ENCODE assay signal across 8 cellular contexts in genomic region chr19:3556978-3557460, GRCh38. TPM values are rescaled to one million over a fixed set of nuclear protein-coding genes. Genes with fewer than 3 reads are reported as not detected.
DNase-seq lines count a peak whose midpoint lies in the region; ATAC-seq, FAIRE-seq and TF ChIP-seq lines count a peak whose summit lies in the region.

No MANE protein-coding gene starts in this region.

- H3K27ac ChIP-seq in astrocyte (ENCODE audit: low read depth, low read length) = peak overlapping the region; percentile 53

- H3K4me2 ChIP-seq in astrocyte (ENCODE audit: low read length) = peak overlapping the region; percentile 98

- in situ Hi-C loops in GM13976 (cut with MboI; ENCODE audit: low sequenced_read_pairs, unreplicated experiment) = no loop called here

- no peaks in the 10 kb centered on the region for H3K27me3 Mint-ChIP-seq in T-helper 1 cell treated with Interleukin-12 subunit alpha and Interleukin-12 subunit beta and Interleukin-4 antibody, amounts not matched to agents 30 μg/mL and 1 μg/mL, for 36 hours (ENCODE audit: low read depth)
- H3K27me3 Mint-ChIP-seq in astrocyte (ENCODE audit: low read depth, unreplicated experiment) = no peaks in the 10 kb centered on the region

- peaks cover 46% of the 10 kb centered on the region for H3K79me2 ChIP-seq in astrocyte (ENCODE audit: insufficient read depth, low read length)

- peaks cover 6% of the 10 kb centered on the region for H3K36me3 Mint-ChIP-seq in T-helper 1 cell treated with Interleukin-12 subunit alpha and Interleukin-12 subunit beta and Interleukin-4 antibody, amounts not matched to agents 30 μg/mL and 1 μg/mL, for 36 hours (ENCODE audit: low read depth)
- H3K36me3 Mint-ChIP-seq in astrocyte (ENCODE audit: low read depth, unreplicated experiment) = peaks cover 9% of the 10 kb centered on the region

- DNase-seq in DMS79 treated with DMSO at 0.1 percent for 48 hours (lab: John Stamatoyannopoulos, UW) = peak; percentile 6
- no peak for DNase-seq in DMS79 (lab: John Stamatoyannopoulos, UW)
- DNase-seq in astrocyte (ENCODE audit: low read depth) = peak; percentile 20
- peak; percentile 74 for DNase-seq in kidney tubule cell (ENCODE audit: low spot score)
- DNase-seq in stimulated activated CD4-positive, alpha-beta T cell treated with anti-CD3 and anti-CD28 coated beads, TNF-alpha, amount 100 ng/mL, for 1 hour (ENCODE audit: low read depth in 3 of 3, low spot score in 1 of 3) = peak; percentile 32 to 63 (median 35)
- no peak for DNase-seq in GM13976 (ENCODE audit: low spot score)

- TF ChIP-seq CTCF in astrocyte (IDR thresholded peaks at IDR 0.05; ENCODE audit: insufficient read depth, low read depth, low read length) (no peak), GM13976 (IDR thresholded peaks at IDR 0.05; ENCODE audit: borderline replicate concordance, control extremely low read depth, extremely low read depth, insufficient read depth, missing control alignments) (no peak)

- peak; percentile 6 for ATAC-seq in HG03103 (IDR thresholded peaks at IDR 0.05; ENCODE audit: low read depth, unreplicated experiment)

- peak overlapping the region; percentile 99 for H3K4me3 Mint-ChIP-seq in T-helper 1 cell treated with Interleukin-12 subunit alpha and Interleukin-12 subunit beta and Interleukin-4 antibody, amounts not matched to agents 30 μg/mL and 1 μg/mL, for 36 hours
- H3K4me3 Mint-ChIP-seq in astrocyte (ENCODE audit: unreplicated experiment) = peak overlapping the region; percentile 99

- peaks cover 34% of the 10 kb centered on the region for H3K4me1 Mint-ChIP-seq in T-helper 1 cell treated with Interleukin-12 subunit alpha and Interleukin-12 subunit beta and Interleukin-4 antibody, amounts not matched to agents 30 μg/mL and 1 μg/mL, for 36 hours (ENCODE audit: low read depth)
- H3K4me1 Mint-ChIP-seq in astrocyte (ENCODE audit: low read depth, unreplicated experiment) = peaks cover 25% of the 10 kb centered on the region

- no peaks in the 10 kb centered on the region for H3K27me3 ChIP-seq in astrocyte (ENCODE audit: insufficient read depth, low read length)

- H3K36me3 ChIP-seq in astrocyte (ENCODE audit: insufficient read depth, low read length) = no peaks in the 10 kb centered on the region

- H3K9ac ChIP-seq in astrocyte (ENCODE audit: low read length) = peak overlapping the region; percentile 87

- peak overlapping the region; percentile 13 for H2AFZ ChIP-seq in astrocyte (ENCODE audit: low read depth, low read length)

- peak overlapping the region; percentile 95 for H3K27ac Mint-ChIP-seq in T-helper 1 cell treated with Interleukin-12 subunit alpha and Interleukin-12 subunit beta and Interleukin-4 antibody, amounts not matched to agents 30 μg/mL and 1 μg/mL, for 36 hours
- peak overlapping the region; percentile 85 for H3K27ac Mint-ChIP-seq in astrocyte (ENCODE audit: unreplicated experiment)

- peak overlapping the region; percentile 89 for H3K4me3 ChIP-seq in astrocyte (ENCODE audit: insufficient read depth, low read depth, low read length)

- H3K9me3 ChIP-seq in astrocyte (ENCODE audit: insufficient read depth, low read depth, low read length) = no peaks in the 10 kb centered on the region

- no peaks in the 10 kb centered on the region for H3K9me3 Mint-ChIP-seq in T-helper 1 cell treated with Interleukin-12 subunit alpha and Interleukin-12 subunit beta and Interleukin-4 antibody, amounts not matched to agents 30 μg/mL and 1 μg/mL, for 36 hours
- H3K9me3 Mint-ChIP-seq in astrocyte (ENCODE audit: unreplicated experiment) = no peaks in the 10 kb centered on the region

- H4K20me1 ChIP-seq in astrocyte (ENCODE audit: insufficient read depth, low read length) = peaks cover 39% of the 10 kb centered on the region

- peaks cover 29% of the 10 kb centered on the region for H3K4me1 ChIP-seq in astrocyte (ENCODE audit: insufficient read depth, low read length)

- no peak for FAIRE-seq in astrocyte (lab: Jason Lieb, UNC)

RNA-seq across cellular contexts. Expression of gene MFSD12, which starts 0.4 kb away (rescaled TPM):
- 181 and 201 TPM in 2 replicates for total RNA-seq in astrocyte

RNA-seq across cellular contexts. Expression of gene HMG20B, which starts 15.7 kb away (rescaled TPM):
- total RNA-seq in astrocyte = 55.9 and 63.8 TPM in 2 replicates

RNA-seq across cellular contexts. Expression of gene TEKTIP1, which starts 18.0 kb away (rescaled TPM):
- total RNA-seq in astrocyte = 0.68 TPM in 1 of 2 replicates, not detected in the other

RNA-seq across cellular contexts. Expression of gene GIPC3, which starts 28.3 kb away (rescaled TPM):
- total RNA-seq in astrocyte = 0.09 and 0.10 TPM in 2 replicates

RNA-seq across cellular contexts. Expression of gene TBXA2R, which starts 49.7 kb away (rescaled TPM):
- total RNA-seq in astrocyte = 0.31 and 0.39 TPM in 2 replicates

Comparison
In these comparisons a context has a peak if more than half of its experiments do, and no peak if none do; other contexts are left out.
1. DNase-seq: peak in DMS79 treated with DMSO at 0.1 percent for 48 hours (single experiment), astrocyte (single experiment), kidney tubule cell (single experiment) and stimulated activated CD4-positive, alpha-beta T cell treated with anti-CD3 and anti-CD28 coated beads, TNF-alpha, amount 100 ng/mL, for 1 hour (3 of 3); none in DMS79 (single experiment) and GM13976 (single experiment).